ENCODE assay signal across 8 cellular contexts in the genomic region with DNA sequence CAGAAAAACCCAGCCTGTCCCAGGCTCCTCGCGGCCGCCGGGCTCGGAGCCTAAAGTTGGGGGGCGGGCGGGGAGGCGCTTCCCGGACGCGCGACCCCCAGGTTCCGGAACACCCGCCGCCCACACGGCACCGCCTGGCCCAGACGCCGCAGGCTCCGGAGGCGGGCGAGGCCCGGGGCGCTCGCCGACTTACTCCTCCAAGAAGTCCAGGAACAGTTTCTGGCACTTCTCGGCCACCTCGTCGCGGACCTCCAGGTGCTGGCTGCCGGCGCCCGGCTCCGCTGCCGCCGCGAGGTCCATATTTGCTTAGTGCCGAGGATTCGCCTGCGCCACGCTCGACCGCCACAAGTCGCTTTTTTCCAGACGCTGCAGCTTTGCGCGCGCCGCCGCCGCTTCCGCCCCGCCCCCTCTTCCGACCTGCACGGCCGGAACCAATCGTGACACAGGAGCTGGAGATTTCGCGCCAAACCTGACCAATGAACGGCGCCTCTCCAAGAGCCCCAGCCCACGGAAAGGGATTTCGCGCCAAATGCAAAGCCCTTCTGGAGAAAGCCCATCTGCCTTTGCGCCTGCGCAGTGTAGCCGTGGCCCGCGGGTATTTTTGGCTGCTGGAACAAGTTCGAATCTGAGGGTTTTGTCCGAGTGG. TPM values are rescaled to one million over a fixed set of nuclear protein-coding genes. Genes with fewer than 3 reads are reported as not detected.
DNase-seq lines count a peak whose midpoint lies in the region; ATAC-seq and TF ChIP-seq lines count a peak whose summit lies in the region.

A gene (minus strand): TSS at position 378 of the 646 bp plus-strand sequence. CDS start 78 bp downstream, at position 300.

- H3K4me1 Mint-ChIP-seq in GM23338 (peaks cover 19% of the 10 kb centered on the region), natural killer cell (peaks cover 28 to 37% of the 10 kb centered on the region in 2 donors)

- H3K79me2 ChIP-seq in GM23338 (replicated peaks; ENCODE audit: insufficient read depth), result peaks cover 47% of the 10 kb centered on the region

- H3K4me3 Mint-ChIP-seq in GM23338 (peak within 1 kb of the TSS; percentile 92), natural killer cell (peak within 1 kb of the TSS; percentile 98)

- DNase-seq in Daoy (ENCODE audit: low read depth) (peak; percentile 99), GM23338 (ENCODE audit: low spot score) (peak; percentile 100), LHCN-M2 (ENCODE audit: low read depth) (peak; percentile 98), RPMI8226 (peak; percentile 99), fibroblast of peridontal ligament (ENCODE audit: extremely low read depth) (peak; percentile 99), natural killer cell (peak; percentile 92)
- peak; percentile 92 to 97 for DNase-seq in activated T-helper 1 cell treated with anti-CD3 and anti-CD28 coated beads, Interleukin-2, amount 50 U/mL, for 16 hours (ENCODE audit: low read depth in 1 of 2, low spot score in 1 of 2)
- DNase-seq in stimulated activated naive CD4-positive, alpha-beta T cell treated with Interleukin-2 at 50 U/mL for 16 hours (lab: John Stamatoyannopoulos, UW), result peak; percentile 99

- no peak for TF ChIP-seq CTCF in GM23338 (conservative IDR thresholded peaks at IDR 0.05; ENCODE audit: low read depth in 2 of 2)
- TF ChIP-seq CTCF in natural killer cell (IDR thresholded peaks at IDR 0.05), result no peak

- peaks cover 20% of the 10 kb centered on the region for H3K4me1 ChIP-seq in GM23338 (ENCODE audit: insufficient read depth)

- H4K20me1 ChIP-seq in GM23338 (replicated peaks; ENCODE audit: insufficient read depth), result peaks cover 24% of the 10 kb centered on the region; the same call in 1 of the 2 replicates

- no peaks in the 10 kb centered on the region for H3K27me3 ChIP-seq in GM23338 (ENCODE audit: insufficient read depth)

- peak within 1 kb of the TSS; percentile 67 for H3K27ac ChIP-seq in GM23338 (ENCODE audit: low read depth)

- H3K27me3 Mint-ChIP-seq in GM23338 (ENCODE audit: insufficient read depth, low read depth, poor library complexity) (peaks cover 11% of the 10 kb centered on the region), natural killer cell (ENCODE audit: low read depth in 2 of 2) (no peaks in the 10 kb centered on the region)

- no peaks in the 10 kb centered on the region for H3F3A ChIP-seq in GM23338 (replicated peaks; ENCODE audit: low read depth)

- peak within 1 kb of the TSS; percentile 77 for H3K27ac Mint-ChIP-seq in GM23338
- peak within 1 kb of the TSS; percentile 92 to 94 for H3K27ac Mint-ChIP-seq in natural killer cell

- peak within 1 kb of the TSS; percentile 48; the same call in 1 of the 2 replicates for H2AFZ ChIP-seq in GM23338

- peak within 1 kb of the TSS; percentile 90 for H3K4me3 ChIP-seq in GM23338

- H3K9me3 Mint-ChIP-seq in GM23338, result no peaks in the 10 kb centered on the region; the same call in 1 of the 3 replicates
- no peaks in the 10 kb centered on the region for H3K9me3 Mint-ChIP-seq in natural killer cell

- H3K36me3 Mint-ChIP-seq in GM23338 (ENCODE audit: low read depth) (peaks cover 36% of the 10 kb centered on the region), natural killer cell (no peaks in the 10 kb centered on the region)

- H3K4me2 ChIP-seq in GM23338, result peak within 1 kb of the TSS; percentile 88

- ATAC-seq in GM23338 (peak; percentile 91), natural killer cell (peak; percentile 90 to 95 (median 92))

- intact Hi-C loops in natural killer cell (cut with micrococcal nuclease), result loop anchor here (2.0 kb wide), 1 partner anchor 345 kb away; a partner anchor contains a TSS

- no peaks in the 10 kb centered on the region for H3K9me2 ChIP-seq in GM23338 (ENCODE audit: insufficient read depth)

- peaks cover 20% of the 10 kb centered on the region for H3K36me3 ChIP-seq in GM23338 (ENCODE audit: insufficient read depth)

TF ChIP-seq in GM23338, 12 proteins besides CTCF, POLR2A, EP300 and RAD21:
- peak; percentile 77 for TF ChIP-seq POLR2AphosphoS5 (IDR thresholded peaks at IDR 0.05; ENCODE audit: low read depth)
- peak; percentile 89 for TF ChIP-seq CREB1 (CRISPR knock-in tag; IDR thresholded peaks at IDR 0.05; ENCODE audit: low read depth)
- TF ChIP-seq EZH2phosphoT487 (IDR thresholded peaks at IDR 0.05; ENCODE audit: unreplicated experiment), result no peak
- TF ChIP-seq STAT1 (IDR thresholded peaks at IDR 0.05; ENCODE audit: unreplicated experiment), result no peak

RNA-seq across cellular contexts. Expression of the gene that starts here (rescaled TPM):
- total RNA-seq in Daoy (2014; rRNA removed; shearing (Covaris generic)), result 18.5 and 22.7 TPM in 2 replicates
- total RNA-seq in GM23338 (2014; rRNA removed; shearing (Covaris generic)), result 133 and 139 TPM in 2 replicates
- 64.7 and 74.7 TPM in 2 replicates for polyA plus RNA-seq in GM23338 (2016; fragmentation: Nextera tagmentation; extraction: Ambion mirVana)
- total RNA-seq in LHCN-M2 (2014; rRNA removed) (29.8 and 34.6 TPM in 2 replicates), natural killer cell (10 to 100 TPM; 12.6 to 19.4 (median 15.9) TPM)
- polyA plus RNA-seq in LHCN-M2 (2012), result 25.0 TPM

Comparison
In these comparisons a context has a peak if more than half of its experiments do, and no peak if none do; other contexts are left out.
1. Peak in every context shown above with its lines: DNase-seq, ATAC-seq, H3K4me3 ChIP-seq and H3K27ac ChIP-seq.